Comparison of ENCODE assay signal across 8 cellular contexts in genomic region chr3:36943601-36944000, GRCh38. TPM values are rescaled to one million over a fixed set of nuclear protein-coding genes. Genes with fewer than 3 reads are reported as not detected.
DNase-seq lines count a peak whose midpoint lies in the region; ATAC-seq lines count a peak whose summit lies in the region.

No MANE protein-coding gene starts in this region.

- no peak overlapping the region for H3K27ac Mint-ChIP-seq in activated CD4-positive, alpha-beta T cell treated with anti-CD3 and anti-CD28 coated beads, Interleukin-2, amount 10 ng/mL, durations not matched to agents 24 days and 14 days
- peak overlapping the region; percentile 34 for H3K27ac Mint-ChIP-seq in activated T-helper 1 cell treated with anti-CD3 and anti-CD28 coated beads, Interleukin-12 subunit alpha, Interleukin-12 subunit beta, Interleukin-2, Interleukin-4 antibody, amounts not matched to agents 30 ng/mL and 10 ng/mL and 1 ng/mL, durations not matched to agents 14 hours and 24 hours and 36 hours

- peaks cover 9% of the 10 kb centered on the region for H3K36me3 Mint-ChIP-seq in activated CD4-positive, alpha-beta T cell treated with anti-CD3 and anti-CD28 coated beads, Interleukin-2, amount 10 ng/mL, durations not matched to agents 24 days and 14 days (ENCODE audit: low read depth)
- H3K36me3 Mint-ChIP-seq in activated T-helper 1 cell treated with anti-CD3 and anti-CD28 coated beads, Interleukin-12 subunit alpha, Interleukin-12 subunit beta, Interleukin-2, Interleukin-4 antibody, amounts not matched to agents 30 ng/mL and 10 ng/mL and 1 ng/mL, durations not matched to agents 14 hours and 24 hours and 36 hours (ENCODE audit: low read depth): peaks cover 8% of the 10 kb centered on the region

- H3K9ac ChIP-seq in iPS-20b (ENCODE audit: low read depth, low read length) (peak overlapping the region; percentile 74; the same call in 1 of the 2 replicates), subcutaneous abdominal adipose tissue (ENCODE audit: low read length in 5 of 5) (peak overlapping the region in 4 of 5 donors; percentile 41 to 77 (median 74))

- H3K9me3 Mint-ChIP-seq in activated CD4-positive, alpha-beta T cell treated with anti-CD3 and anti-CD28 coated beads, Interleukin-2, amount 10 ng/mL, durations not matched to agents 24 days and 14 days: peaks cover 15% of the 10 kb centered on the region
- peaks cover 18% of the 10 kb centered on the region for H3K9me3 Mint-ChIP-seq in activated T-helper 1 cell treated with anti-CD3 and anti-CD28 coated beads, Interleukin-12 subunit alpha, Interleukin-12 subunit beta, Interleukin-2, Interleukin-4 antibody, amounts not matched to agents 30 ng/mL and 10 ng/mL and 1 ng/mL, durations not matched to agents 14 hours and 24 hours and 36 hours

- no peak for ATAC-seq in GM19023 (IDR thresholded peaks at IDR 0.05; ENCODE audit: unreplicated experiment)

- no peak overlapping the region for H3K27ac ChIP-seq in iPS-20b (ENCODE audit: low read length)
- peak overlapping the region; percentile 23 for H3K27ac ChIP-seq in subcutaneous abdominal adipose tissue (ENCODE audit: low read depth, low read length)

- no peak for DNase-seq in activated CD4-positive, alpha-beta T cell treated with anti-CD3 and anti-CD28 coated beads, Interleukin-2, amount 10 ng/mL, durations not matched to agents 24 days and 14 days
- no peak for DNase-seq in activated CD4-positive, alpha-beta T cell treated with anti-CD3 and anti-CD28 coated beads for 4 hours
- DNase-seq in activated T-helper 1 cell treated with anti-CD3 and anti-CD28 coated beads, Interleukin-12 subunit alpha, Interleukin-12 subunit beta, Interleukin-2, Interleukin-4 antibody, amounts not matched to agents 30 ng/mL and 10 ng/mL and 1 ng/mL, durations not matched to agents 14 hours and 24 hours and 36 hours (ENCODE audit: low spot score): no peak
- DNase-seq in D341Med (ENCODE audit: low spot score) (no peak), GM19238 (ENCODE audit: insufficient read length, low spot score) (no peak)

- peak overlapping the region; percentile 76 for H3K4me3 Mint-ChIP-seq in activated CD4-positive, alpha-beta T cell treated with anti-CD3 and anti-CD28 coated beads, Interleukin-2, amount 10 ng/mL, durations not matched to agents 24 days and 14 days
- H3K4me3 Mint-ChIP-seq in activated T-helper 1 cell treated with anti-CD3 and anti-CD28 coated beads, Interleukin-12 subunit alpha, Interleukin-12 subunit beta, Interleukin-2, Interleukin-4 antibody, amounts not matched to agents 30 ng/mL and 10 ng/mL and 1 ng/mL, durations not matched to agents 14 hours and 24 hours and 36 hours: peak overlapping the region; percentile 69

- peaks cover 13% of the 10 kb centered on the region for H3K27me3 Mint-ChIP-seq in activated CD4-positive, alpha-beta T cell treated with anti-CD3 and anti-CD28 coated beads, Interleukin-2, amount 10 ng/mL, durations not matched to agents 24 days and 14 days
- peaks cover 16% of the 10 kb centered on the region for H3K27me3 Mint-ChIP-seq in activated T-helper 1 cell treated with anti-CD3 and anti-CD28 coated beads, Interleukin-12 subunit alpha, Interleukin-12 subunit beta, Interleukin-2, Interleukin-4 antibody, amounts not matched to agents 30 ng/mL and 10 ng/mL and 1 ng/mL, durations not matched to agents 14 hours and 24 hours and 36 hours (ENCODE audit: insufficient read depth)

- intact Hi-C loops in activated CD4-positive, alpha-beta T cell treated with anti-CD3 and anti-CD28 coated beads, Interleukin-2, amount 10 ng/mL, durations not matched to agents 24 days and 14 days (cut with micrococcal nuclease): no loop called here
- intact Hi-C loops in activated T-helper 1 cell treated with anti-CD3 and anti-CD28 coated beads, Interleukin-12 subunit alpha, Interleukin-12 subunit beta, Interleukin-2, Interleukin-4 antibody, amounts not matched to agents 30 ng/mL and 10 ng/mL and 1 ng/mL, durations not matched to agents 14 hours and 24 hours and 36 hours (cut with micrococcal nuclease): no loop called here

- H3K4me3 ChIP-seq in iPS-20b (ENCODE audit: low read length): peak overlapping the region; percentile 76
- H3K4me3 ChIP-seq in subcutaneous abdominal adipose tissue (ENCODE audit: low read depth in 1 of 5, low read length in 5 of 5): peak overlapping the region; percentile 72 to 85 (median 79)

- H3K4me1 Mint-ChIP-seq in activated CD4-positive, alpha-beta T cell treated with anti-CD3 and anti-CD28 coated beads, Interleukin-2, amount 10 ng/mL, durations not matched to agents 24 days and 14 days: peaks cover 12% of the 10 kb centered on the region
- no peaks in the 10 kb centered on the region for H3K4me1 Mint-ChIP-seq in activated T-helper 1 cell treated with anti-CD3 and anti-CD28 coated beads, Interleukin-12 subunit alpha, Interleukin-12 subunit beta, Interleukin-2, Interleukin-4 antibody, amounts not matched to agents 30 ng/mL and 10 ng/mL and 1 ng/mL, durations not matched to agents 14 hours and 24 hours and 36 hours (ENCODE audit: low read depth)

- peaks cover 4% of the 10 kb centered on the region; the same call in 1 of the 2 replicates for H3K4me1 ChIP-seq in iPS-20b (ENCODE audit: insufficient read depth, low read length)
- peaks cover 2 to 29% (median 20%) of the 10 kb centered on the region in 5 donors for H3K4me1 ChIP-seq in subcutaneous abdominal adipose tissue (ENCODE audit: control insufficient read depth in 5 of 5, insufficient read depth in 5 of 5, low read length in 5 of 5)

- H3K36me3 ChIP-seq in iPS-20b (ENCODE audit: insufficient read depth, low read depth, low read length) (no peaks in the 10 kb centered on the region), subcutaneous abdominal adipose tissue (ENCODE audit: control insufficient read depth in 5 of 5, insufficient read depth in 5 of 5, low read length in 5 of 5) (no peaks in the 10 kb centered on the region)

- H3K27me3 ChIP-seq in iPS-20b (ENCODE audit: insufficient read depth, low read length) (peaks cover 42% of the 10 kb centered on the region), subcutaneous abdominal adipose tissue (ENCODE audit: control insufficient read depth in 5 of 5, insufficient read depth in 4 of 5, low read length in 5 of 5) (no peaks in the 10 kb centered on the region)

- peaks cover 5% of the 10 kb centered on the region for H3K9me3 ChIP-seq in iPS-20b (ENCODE audit: insufficient read depth, low read depth, low read length)
- peaks cover 0 to 11% (median 3%) of the 10 kb centered on the region in 5 donors for H3K9me3 ChIP-seq in subcutaneous abdominal adipose tissue (ENCODE audit: control insufficient read depth in 5 of 5, low read length in 5 of 5)

RNA-seq across cellular contexts. Expression of gene TRANK1, which starts 1.3 kb away (rescaled TPM):
- 2.1 and 2.3 TPM in 2 replicates for total RNA-seq in activated CD4-positive, alpha-beta T cell treated with anti-CD3 and anti-CD28 coated beads, Interleukin-2, amount 10 ng/mL, durations not matched to agents 24 days and 14 days
- total RNA-seq in activated T-helper 1 cell treated with anti-CD3 and anti-CD28 coated beads, Interleukin-12 subunit alpha, Interleukin-12 subunit beta, Interleukin-2, Interleukin-4 antibody, amounts not matched to agents 30 ng/mL and 10 ng/mL and 1 ng/mL, durations not matched to agents 14 hours and 24 hours and 36 hours: 2.3 and 3.4 TPM in 2 replicates

RNA-seq across cellular contexts. Expression of gene EPM2AIP1, which starts 49.3 kb away (rescaled TPM):
- 15.8 TPM in 2 replicates for total RNA-seq in activated CD4-positive, alpha-beta T cell treated with anti-CD3 and anti-CD28 coated beads, Interleukin-2, amount 10 ng/mL, durations not matched to agents 24 days and 14 days
- 17.2 and 18.2 TPM in 2 replicates for total RNA-seq in activated T-helper 1 cell treated with anti-CD3 and anti-CD28 coated beads, Interleukin-12 subunit alpha, Interleukin-12 subunit beta, Interleukin-2, Interleukin-4 antibody, amounts not matched to agents 30 ng/mL and 10 ng/mL and 1 ng/mL, durations not matched to agents 14 hours and 24 hours and 36 hours

RNA-seq across cellular contexts. Expression of gene MLH1, which starts 49.7 kb away (rescaled TPM):
- 69.5 and 71.0 TPM in 2 replicates for total RNA-seq in activated CD4-positive, alpha-beta T cell treated with anti-CD3 and anti-CD28 coated beads, Interleukin-2, amount 10 ng/mL, durations not matched to agents 24 days and 14 days
- 63.4 and 65.0 TPM in 2 replicates for total RNA-seq in activated T-helper 1 cell treated with anti-CD3 and anti-CD28 coated beads, Interleukin-12 subunit alpha, Interleukin-12 subunit beta, Interleukin-2, Interleukin-4 antibody, amounts not matched to agents 30 ng/mL and 10 ng/mL and 1 ng/mL, durations not matched to agents 14 hours and 24 hours and 36 hours
